In genomic region chr12:13896063-13896626, GRCh38 we compare ENCODE assay signal across 35 cellular contexts.
"Had no signal": no experiment of that assay in that cellular context is flagged by ENCODE, and none has a peak within 500 bp of the region (broad histone marks: within the 10 kb centered on the region; RNA-seq: fewer than 3 reads in every experiment).

No MANE protein-coding gene starts in this region.

- H3K36me3 ChIP-seq: breast epithelium, SJSA1, WERI-Rb-1 had no signal

- H3K27ac ChIP-seq: body of pancreas, breast epithelium, KMS-11, SJSA1, WERI-Rb-1 had no signal

- ATAC-seq: activated CD8-positive, alpha-beta memory T cell treated with anti-CD3 and anti-CD28 coated beads, Interleukin-2, amount 10 ng/mL, durations not matched to agents 7 days and 5 days; activated T-cell treated with anti-CD3 and anti-CD28 coated beads, Interleukin-2, amount 50 U/mL, for 72 hours; activated T-helper 17 cell treated with anti-CD3 and anti-CD28 coated beads, Interleukin-2, amount 50 U/mL, for 72 hours; body of pancreas; Panc1 had no signal

- H3K4me3 Mint-ChIP-seq: activated CD4-positive, alpha-beta memory T cell treated with anti-CD3 and anti-CD28 coated beads, Interleukin-2, amount 10 ng/mL, durations not matched to agents 7 days and 5 days; activated CD8-positive, alpha-beta memory T cell treated with anti-CD3 and anti-CD28 coated beads, Interleukin-2, amount 10 ng/mL, durations not matched to agents 7 days and 5 days; activated naive CD4-positive, alpha-beta T cell treated with anti-CD3 and anti-CD28 coated beads, Interleukin-2, amount 50 U/mL, for 24 hours; activated naive CD8-positive, alpha-beta T cell treated with anti-CD3 and anti-CD28 coated beads, Interleukin-2, amount 10 ng/mL, durations not matched to agents 7 days and 5 days; activated T-cell treated with anti-CD3 and anti-CD28 coated beads, Interleukin-2, amount 50 U/mL, for 72 hours; activated T-helper 17 cell treated with anti-CD3 and anti-CD28 coated beads, Interleukin-2, amount 50 U/mL, for 72 hours had no signal

- H3K4me2 ChIP-seq: KMS-11 had no signal

- H3K9me3 ChIP-seq: body of pancreas, breast epithelium, SJSA1 had no signal

- DNase-seq: activated CD4-positive, alpha-beta memory T cell treated with anti-CD3 and anti-CD28 coated beads, Interleukin-2, amount 10 ng/mL, durations not matched to agents 7 days and 5 days; activated CD4-positive, alpha-beta T cell treated with anti-CD3 and anti-CD28 coated beads for 1 hour; activated CD4-positive, alpha-beta T cell treated with anti-CD3 and anti-CD28 coated beads for 48 hours; activated CD4-positive, CD25-positive, alpha-beta regulatory T cell; activated CD8-positive, alpha-beta memory T cell treated with anti-CD3 and anti-CD28 coated beads for 24 hours; activated CD8-positive, alpha-beta memory T cell treated with anti-CD3 and anti-CD28 coated beads, Interleukin-2, amount 10 ng/mL, durations not matched to agents 7 days and 5 days; activated CD8-positive, alpha-beta memory T cell treated with anti-CD3 and anti-CD28 coated beads, Interleukin-2, amount 50 U/mL, for 48 hours; activated effector memory CD4-positive, alpha-beta T cell treated with anti-CD3 and anti-CD28 coated beads, Interleukin-2, amount 50 U/mL, for 16 hours; activated naive CD4-positive, alpha-beta T cell treated with Interleukin-2 at 50 U/mL for 16 hours; activated naive CD8-positive, alpha-beta T cell treated with anti-CD3 and anti-CD28 coated beads, Interleukin-2, amount 10 ng/mL, durations not matched to agents 7 days and 5 days; activated T-cell treated with anti-CD3 and anti-CD28 coated beads, Interleukin-2, amount 50 U/mL, for 72 hours; amygdala; body of pancreas; MM.1S; NCI-H1092 treated with DMSO at 0.1 percent for 48 hours; NCI-H1417; NCI-H187 treated with DMSO at 0.1 percent for 48 hours; NCI-H2081; NCI-H2171 treated with DMSO at 0.1 percent for 48 hours; NCI-H2227 treated with DMSO at 0.1 percent for 48 hours; NCI-H524 treated with DMSO at 0.1 percent for 48 hours; RPMI8226; SHP77 treated with DMSO at 0.1 percent for 48 hours; SW 1271; T-helper 1 cell; T-helper 2 cell; T-helper 9 cell; WERI-Rb-1 had no signal

- FAIRE-seq: astrocyte had no signal

- H3K36me3 Mint-ChIP-seq: activated CD8-positive, alpha-beta memory T cell treated with anti-CD3 and anti-CD28 coated beads, Interleukin-2, amount 10 ng/mL, durations not matched to agents 7 days and 5 days; activated naive CD4-positive, alpha-beta T cell treated with anti-CD3 and anti-CD28 coated beads, Interleukin-2, amount 50 U/mL, for 24 hours; activated naive CD8-positive, alpha-beta T cell treated with anti-CD3 and anti-CD28 coated beads, Interleukin-2, amount 10 ng/mL, durations not matched to agents 7 days and 5 days had no signal

- H3K27me3 Mint-ChIP-seq: activated CD4-positive, alpha-beta memory T cell treated with anti-CD3 and anti-CD28 coated beads, Interleukin-2, amount 10 ng/mL, durations not matched to agents 7 days and 5 days; activated CD8-positive, alpha-beta memory T cell treated with anti-CD3 and anti-CD28 coated beads, Interleukin-2, amount 10 ng/mL, durations not matched to agents 7 days and 5 days; activated naive CD8-positive, alpha-beta T cell treated with anti-CD3 and anti-CD28 coated beads, Interleukin-2, amount 10 ng/mL, durations not matched to agents 7 days and 5 days had no signal

- H3K4me3 ChIP-seq: body of pancreas, breast epithelium, SJSA1 had no signal

- H3K27ac Mint-ChIP-seq: activated CD4-positive, alpha-beta memory T cell treated with anti-CD3 and anti-CD28 coated beads, Interleukin-2, amount 10 ng/mL, durations not matched to agents 7 days and 5 days; activated CD8-positive, alpha-beta memory T cell treated with anti-CD3 and anti-CD28 coated beads, Interleukin-2, amount 10 ng/mL, durations not matched to agents 7 days and 5 days; activated naive CD4-positive, alpha-beta T cell treated with anti-CD3 and anti-CD28 coated beads, Interleukin-2, amount 50 U/mL, for 24 hours; activated naive CD8-positive, alpha-beta T cell treated with anti-CD3 and anti-CD28 coated beads, Interleukin-2, amount 10 ng/mL, durations not matched to agents 7 days and 5 days; activated T-cell treated with anti-CD3 and anti-CD28 coated beads, Interleukin-2, amount 50 U/mL, for 72 hours; activated T-helper 17 cell treated with anti-CD3 and anti-CD28 coated beads, Interleukin-2, amount 50 U/mL, for 72 hours had no signal

- H3K27me3 ChIP-seq: body of pancreas, breast epithelium had no signal

- H3K9me3 Mint-ChIP-seq: activated CD4-positive, alpha-beta memory T cell treated with anti-CD3 and anti-CD28 coated beads, Interleukin-2, amount 10 ng/mL, durations not matched to agents 7 days and 5 days; activated naive CD4-positive, alpha-beta T cell treated with anti-CD3 and anti-CD28 coated beads, Interleukin-2, amount 50 U/mL, for 24 hours; activated naive CD8-positive, alpha-beta T cell treated with anti-CD3 and anti-CD28 coated beads, Interleukin-2, amount 10 ng/mL, durations not matched to agents 7 days and 5 days; activated T-helper 17 cell treated with anti-CD3 and anti-CD28 coated beads, Interleukin-2, amount 50 U/mL, for 72 hours had no signal

- H3K4me1 ChIP-seq: breast epithelium, SJSA1 had no signal

- H3K9ac ChIP-seq: KMS-11 had no signal

- H3K4me1 Mint-ChIP-seq: activated CD4-positive, alpha-beta memory T cell treated with anti-CD3 and anti-CD28 coated beads, Interleukin-2, amount 10 ng/mL, durations not matched to agents 7 days and 5 days; activated CD8-positive, alpha-beta memory T cell treated with anti-CD3 and anti-CD28 coated beads, Interleukin-2, amount 10 ng/mL, durations not matched to agents 7 days and 5 days; activated naive CD4-positive, alpha-beta T cell treated with anti-CD3 and anti-CD28 coated beads, Interleukin-2, amount 50 U/mL, for 24 hours; activated naive CD8-positive, alpha-beta T cell treated with anti-CD3 and anti-CD28 coated beads, Interleukin-2, amount 10 ng/mL, durations not matched to agents 7 days and 5 days; activated T-helper 17 cell treated with anti-CD3 and anti-CD28 coated beads, Interleukin-2, amount 50 U/mL, for 72 hours had no signal
